2 cellular contexts compared by ENCODE assay signal in genomic region chr6:49966823-49967222, GRCh38.
TF ChIP-seq lines count a peak whose summit lies in the region.

No MANE protein-coding gene starts in this region.

TF ChIP-seq in GM23338, 12 proteins besides CTCF, POLR2A, EP300 and RAD21:
- TF ChIP-seq CREB1 (CRISPR knock-in tag; IDR thresholded peaks at IDR 0.05; ENCODE audit: low read depth) (no peak), EZH2 (IDR thresholded peaks at IDR 0.05; ENCODE audit: low read depth, unreplicated experiment) (no peak), REST (IDR thresholded peaks at IDR 0.05; ENCODE audit: unreplicated experiment) (no peak), ZNF462 (CRISPR knock-in tag; IDR thresholded peaks at IDR 0.05) (no peak), STAT1 (IDR thresholded peaks at IDR 0.05; ENCODE audit: unreplicated experiment) (no peak), JUNB (IDR thresholded peaks at IDR 0.05; ENCODE audit: unreplicated experiment) (no peak), NANOG (IDR thresholded peaks at IDR 0.05; ENCODE audit: borderline replicate concordance) (no peak)
TF ChIP-seq in GM23338: peak in this region for 0.

TF ChIP-seq in H1, 55 proteins besides CTCF, POLR2A, EP300 and RAD21:
- TF ChIP-seq EZH2 (IDR thresholded peaks at IDR 0.05; ENCODE audit: low read depth, low read length, severe bottlenecking) (no peak), GABPA (IDR thresholded peaks at IDR 0.05; ENCODE audit: borderline replicate concordance, insufficient read depth, low read length) (no peak), RBBP5 (IDR thresholded peaks at IDR 0.05; ENCODE audit: borderline replicate concordance, low read depth, low read length) (no peak), GTF2F1 (IDR thresholded peaks at IDR 0.05; ENCODE audit: borderline replicate concordance, low read depth, low read length) (no peak), ZNF274 (IDR thresholded peaks at IDR 0.05; ENCODE audit: borderline replicate concordance, extremely low read depth, low read length) (no peak), SIX5 (IDR thresholded peaks at IDR 0.05; ENCODE audit: low read depth, low read length) (no peak), SIRT6 (IDR thresholded peaks at IDR 0.05; ENCODE audit: low read length) (no peak), MAFK (IDR thresholded peaks at IDR 0.05; ENCODE audit: low read depth, low read length) (no peak), ATF3 (IDR thresholded peaks at IDR 0.05; ENCODE audit: insufficient read depth, low read depth, low read length) (no peak), TCF12 (IDR thresholded peaks at IDR 0.05; ENCODE audit: low read depth, low read length) (no peak), CBX5 (IDR thresholded peaks at IDR 0.05; ENCODE audit: low read depth, low read length) (no peak), CHD2 (IDR thresholded peaks at IDR 0.05; ENCODE audit: low read length) (no peak), USF2 (IDR thresholded peaks at IDR 0.05; ENCODE audit: low read length) (no peak), TAF7 (optimal IDR thresholded peaks at IDR 0.05; ENCODE audit: borderline replicate concordance, low read depth, low read length) (no peak), E2F6 (IDR thresholded peaks at IDR 0.05) (no peak), KDM1A (IDR thresholded peaks at IDR 0.05; ENCODE audit: borderline replicate concordance, low read length) (no peak), FOSL1 (IDR thresholded peaks at IDR 0.05; ENCODE audit: insufficient read depth, low read depth, low read length) (no peak)
